Comparison of ENCODE assay signal across 1 cellular context in genomic region chr15:29226431-29227216, GRCh38.
TF ChIP-seq lines count a peak whose summit lies in the region.

No MANE protein-coding gene starts in this region.

TF ChIP-seq in GM23338, 12 proteins besides CTCF, POLR2A, EP300 and RAD21 (continued from another document):
- no peak for TF ChIP-seq ZNF462 (CRISPR knock-in tag; IDR thresholded peaks at IDR 0.05)
- TF ChIP-seq ETS1 (IDR thresholded peaks at IDR 0.05) = no peak
- no peak for TF ChIP-seq ZNF331 (CRISPR knock-in tag; IDR thresholded peaks at IDR 0.05; ENCODE audit: low read depth)
- TF ChIP-seq JUNB (IDR thresholded peaks at IDR 0.05; ENCODE audit: unreplicated experiment) = no peak
